1 cellular context compared by ENCODE assay signal in the genomic region with DNA sequence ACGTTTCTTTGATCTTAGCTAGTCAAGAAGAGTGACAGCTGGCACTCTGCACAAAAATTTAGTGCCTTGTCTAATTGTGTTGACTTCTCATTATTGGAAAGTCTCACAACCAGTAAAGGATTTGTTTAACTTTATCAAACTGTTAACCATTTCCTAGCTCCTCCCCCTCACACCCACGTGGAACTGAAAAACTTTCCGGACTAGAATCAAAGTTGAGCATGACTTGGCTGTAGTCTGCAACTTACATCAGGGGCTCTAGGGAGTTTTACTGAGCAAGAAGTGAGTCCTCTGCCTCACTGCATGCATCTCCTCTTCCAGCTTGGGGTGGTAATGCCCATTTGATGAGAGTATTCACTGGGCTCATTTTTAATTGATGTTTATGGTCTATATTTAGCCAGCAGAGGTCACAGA.
TF ChIP-seq lines count a peak whose summit lies in the region.

No MANE protein-coding gene starts in this region.

TF ChIP-seq in H1, 55 proteins besides CTCF, POLR2A, EP300 and RAD21:
- no peak for TF ChIP-seq POLR2AphosphoS5 (IDR thresholded peaks at IDR 0.05; ENCODE audit: low read depth, low read length)
- TF ChIP-seq SIRT6 (IDR thresholded peaks at IDR 0.05; ENCODE audit: low read length) = no peak
- TF ChIP-seq FOSL1 (IDR thresholded peaks at IDR 0.05; ENCODE audit: insufficient read depth, low read depth, low read length) = no peak
- no peak for TF ChIP-seq BCL11A (IDR thresholded peaks at IDR 0.05; ENCODE audit: low read depth in 2 of 2, low read length in 2 of 2)
- no peak for TF ChIP-seq SRF (IDR thresholded peaks at IDR 0.05; ENCODE audit: low read depth, low read length)
- TF ChIP-seq, protein P1, sequence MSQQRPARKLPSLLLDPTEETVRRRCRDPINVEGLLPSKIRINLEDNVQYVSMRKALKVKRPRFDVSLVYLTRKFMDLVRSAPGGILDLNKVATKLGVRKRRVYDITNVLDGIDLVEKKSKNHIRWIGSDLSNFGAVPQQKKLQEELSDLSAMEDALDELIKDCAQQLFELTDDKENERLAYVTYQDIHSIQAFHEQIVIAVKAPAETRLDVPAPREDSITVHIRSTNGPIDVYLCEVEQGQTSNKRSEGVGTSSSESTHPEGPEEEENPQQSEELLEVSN (IDR thresholded peaks at IDR 0.05) = no peak
- no peak for TF ChIP-seq SP1 (IDR thresholded peaks at IDR 0.05; ENCODE audit: low read depth, low read length)
- no peak for TF ChIP-seq RFX5 (IDR thresholded peaks at IDR 0.05; ENCODE audit: borderline replicate concordance, low read depth, low read length)
- TF ChIP-seq, protein P2, sequence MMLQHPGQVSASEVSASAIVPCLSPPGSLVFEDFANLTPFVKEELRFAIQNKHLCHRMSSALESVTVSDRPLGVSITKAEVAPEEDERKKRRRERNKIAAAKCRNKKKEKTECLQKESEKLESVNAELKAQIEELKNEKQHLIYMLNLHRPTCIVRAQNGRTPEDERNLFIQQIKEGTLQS (IDR thresholded peaks at IDR 0.05; ENCODE audit: insufficient read depth, low read depth, low read length) = no peak
- TF ChIP-seq, protein P3, sequence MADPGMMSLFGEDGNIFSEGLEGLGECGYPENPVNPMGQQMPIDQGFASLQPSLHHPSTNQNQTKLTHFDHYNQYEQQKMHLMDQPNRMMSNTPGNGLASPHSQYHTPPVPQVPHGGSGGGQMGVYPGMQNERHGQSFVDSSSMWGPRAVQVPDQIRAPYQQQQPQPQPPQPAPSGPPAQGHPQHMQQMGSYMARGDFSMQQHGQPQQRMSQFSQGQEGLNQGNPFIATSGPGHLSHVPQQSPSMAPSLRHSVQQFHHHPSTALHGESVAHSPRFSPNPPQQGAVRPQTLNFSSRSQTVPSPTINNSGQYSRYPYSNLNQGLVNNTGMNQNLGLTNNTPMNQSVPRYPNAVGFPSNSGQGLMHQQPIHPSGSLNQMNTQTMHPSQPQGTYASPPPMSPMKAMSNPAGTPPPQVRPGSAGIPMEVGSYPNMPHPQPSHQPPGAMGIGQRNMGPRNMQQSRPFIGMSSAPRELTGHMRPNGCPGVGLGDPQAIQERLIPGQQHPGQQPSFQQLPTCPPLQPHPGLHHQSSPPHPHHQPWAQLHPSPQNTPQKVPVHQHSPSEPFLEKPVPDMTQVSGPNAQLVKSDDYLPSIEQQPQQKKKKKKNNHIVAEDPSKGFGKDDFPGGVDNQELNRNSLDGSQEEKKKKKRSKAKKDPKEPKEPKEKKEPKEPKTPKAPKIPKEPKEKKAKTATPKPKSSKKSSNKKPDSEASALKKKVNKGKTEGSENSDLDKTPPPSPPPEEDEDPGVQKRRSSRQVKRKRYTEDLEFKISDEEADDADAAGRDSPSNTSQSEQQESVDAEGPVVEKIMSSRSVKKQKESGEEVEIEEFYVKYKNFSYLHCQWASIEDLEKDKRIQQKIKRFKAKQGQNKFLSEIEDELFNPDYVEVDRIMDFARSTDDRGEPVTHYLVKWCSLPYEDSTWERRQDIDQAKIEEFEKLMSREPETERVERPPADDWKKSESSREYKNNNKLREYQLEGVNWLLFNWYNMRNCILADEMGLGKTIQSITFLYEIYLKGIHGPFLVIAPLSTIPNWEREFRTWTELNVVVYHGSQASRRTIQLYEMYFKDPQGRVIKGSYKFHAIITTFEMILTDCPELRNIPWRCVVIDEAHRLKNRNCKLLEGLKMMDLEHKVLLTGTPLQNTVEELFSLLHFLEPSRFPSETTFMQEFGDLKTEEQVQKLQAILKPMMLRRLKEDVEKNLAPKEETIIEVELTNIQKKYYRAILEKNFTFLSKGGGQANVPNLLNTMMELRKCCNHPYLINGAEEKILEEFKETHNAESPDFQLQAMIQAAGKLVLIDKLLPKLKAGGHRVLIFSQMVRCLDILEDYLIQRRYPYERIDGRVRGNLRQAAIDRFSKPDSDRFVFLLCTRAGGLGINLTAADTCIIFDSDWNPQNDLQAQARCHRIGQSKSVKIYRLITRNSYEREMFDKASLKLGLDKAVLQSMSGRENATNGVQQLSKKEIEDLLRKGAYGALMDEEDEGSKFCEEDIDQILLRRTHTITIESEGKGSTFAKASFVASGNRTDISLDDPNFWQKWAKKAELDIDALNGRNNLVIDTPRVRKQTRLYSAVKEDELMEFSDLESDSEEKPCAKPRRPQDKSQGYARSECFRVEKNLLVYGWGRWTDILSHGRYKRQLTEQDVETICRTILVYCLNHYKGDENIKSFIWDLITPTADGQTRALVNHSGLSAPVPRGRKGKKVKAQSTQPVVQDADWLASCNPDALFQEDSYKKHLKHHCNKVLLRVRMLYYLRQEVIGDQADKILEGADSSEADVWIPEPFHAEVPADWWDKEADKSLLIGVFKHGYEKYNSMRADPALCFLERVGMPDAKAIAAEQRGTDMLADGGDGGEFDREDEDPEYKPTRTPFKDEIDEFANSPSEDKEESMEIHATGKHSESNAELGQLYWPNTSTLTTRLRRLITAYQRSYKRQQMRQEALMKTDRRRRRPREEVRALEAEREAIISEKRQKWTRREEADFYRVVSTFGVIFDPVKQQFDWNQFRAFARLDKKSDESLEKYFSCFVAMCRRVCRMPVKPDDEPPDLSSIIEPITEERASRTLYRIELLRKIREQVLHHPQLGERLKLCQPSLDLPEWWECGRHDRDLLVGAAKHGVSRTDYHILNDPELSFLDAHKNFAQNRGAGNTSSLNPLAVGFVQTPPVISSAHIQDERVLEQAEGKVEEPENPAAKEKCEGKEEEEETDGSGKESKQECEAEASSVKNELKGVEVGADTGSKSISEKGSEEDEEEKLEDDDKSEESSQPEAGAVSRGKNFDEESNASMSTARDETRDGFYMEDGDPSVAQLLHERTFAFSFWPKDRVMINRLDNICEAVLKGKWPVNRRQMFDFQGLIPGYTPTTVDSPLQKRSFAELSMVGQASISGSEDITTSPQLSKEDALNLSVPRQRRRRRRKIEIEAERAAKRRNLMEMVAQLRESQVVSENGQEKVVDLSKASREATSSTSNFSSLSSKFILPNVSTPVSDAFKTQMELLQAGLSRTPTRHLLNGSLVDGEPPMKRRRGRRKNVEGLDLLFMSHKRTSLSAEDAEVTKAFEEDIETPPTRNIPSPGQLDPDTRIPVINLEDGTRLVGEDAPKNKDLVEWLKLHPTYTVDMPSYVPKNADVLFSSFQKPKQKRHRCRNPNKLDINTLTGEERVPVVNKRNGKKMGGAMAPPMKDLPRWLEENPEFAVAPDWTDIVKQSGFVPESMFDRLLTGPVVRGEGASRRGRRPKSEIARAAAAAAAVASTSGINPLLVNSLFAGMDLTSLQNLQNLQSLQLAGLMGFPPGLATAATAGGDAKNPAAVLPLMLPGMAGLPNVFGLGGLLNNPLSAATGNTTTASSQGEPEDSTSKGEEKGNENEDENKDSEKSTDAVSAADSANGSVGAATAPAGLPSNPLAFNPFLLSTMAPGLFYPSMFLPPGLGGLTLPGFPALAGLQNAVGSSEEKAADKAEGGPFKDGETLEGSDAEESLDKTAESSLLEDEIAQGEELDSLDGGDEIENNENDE (IDR thresholded peaks at IDR 0.05; ENCODE audit: insufficient replicate concordance, low read length) = no peak
- TF ChIP-seq BACH1 (IDR thresholded peaks at IDR 0.05; ENCODE audit: low read length) = no peak
- TF ChIP-seq CHD2 (IDR thresholded peaks at IDR 0.05; ENCODE audit: low read length) = no peak
- TF ChIP-seq GABPA (IDR thresholded peaks at IDR 0.05; ENCODE audit: borderline replicate concordance, insufficient read depth, low read length) = no peak
- TF ChIP-seq ZNF274 (IDR thresholded peaks at IDR 0.05; ENCODE audit: borderline replicate concordance, extremely low read depth, low read length) = no peak
- no peak for TF ChIP-seq POU5F1 (IDR thresholded peaks at IDR 0.05; ENCODE audit: low read depth, low read length)
- no peak for TF ChIP-seq JUN (IDR thresholded peaks at IDR 0.05; ENCODE audit: low read depth, low read length)
- no peak for TF ChIP-seq NANOG (IDR thresholded peaks at IDR 0.05; ENCODE audit: insufficient read depth, low read depth, low read length, poor library complexity, severe bottlenecking)
- no peak for TF ChIP-seq CHD1 (IDR thresholded peaks at IDR 0.05; ENCODE audit: low read depth, low read length)
- no peak for TF ChIP-seq GTF2F1 (IDR thresholded peaks at IDR 0.05; ENCODE audit: borderline replicate concordance, low read depth, low read length)
- TF ChIP-seq RXRA (IDR thresholded peaks at IDR 0.05; ENCODE audit: insufficient read depth, low read depth, low read length) = no peak
